2 cellular contexts compared by ENCODE assay signal in genomic region chr2:237704476-237705224, GRCh38.
TF ChIP-seq lines count a peak whose summit lies in the region.

No MANE protein-coding gene starts in this region.

TF ChIP-seq in IMR-90, 13 proteins besides CTCF, POLR2A, EP300 and RAD21 (continued from another document):
- TF ChIP-seq MXI1 (IDR thresholded peaks at IDR 0.05; ENCODE audit: borderline replicate concordance, low read depth, low read length) (no peak), BHLHE40 (IDR thresholded peaks at IDR 0.05; ENCODE audit: low read depth, low read length) (0 out of 2 replicates have a peak, but pooled peaks have one; percentile 14), MAFK (IDR thresholded peaks at IDR 0.05; ENCODE audit: low read depth, low read length) (peak; percentile 34), CEBPB (IDR thresholded peaks at IDR 0.05; ENCODE audit: low read depth, low read length) (peak; percentile 55; the same call in 1 of the 2 replicates), RFX5 (IDR thresholded peaks at IDR 0.05; ENCODE audit: low read depth, low read length) (no peak), ELK1 (IDR thresholded peaks at IDR 0.05; ENCODE audit: borderline replicate concordance, low read depth, low read length) (no peak), FOS (IDR thresholded peaks at IDR 0.05; ENCODE audit: low read depth, low read length) (peak; percentile 62), USF2 (IDR thresholded peaks at IDR 0.05; ENCODE audit: low read depth, low read length) (peak; percentile 18; the same call in 1 of the 2 replicates)

TF ChIP-seq in GM12878, 131 proteins besides CTCF, POLR2A, EP300 and RAD21 (continued from another document):
- TF ChIP-seq SKIL (IDR thresholded peaks at IDR 0.05; ENCODE audit: low read depth, poor library complexity, severe bottlenecking) (no peak), ZNF217 (IDR thresholded peaks at IDR 0.05) (no peak), ZBTB33 (IDR thresholded peaks at IDR 0.05) (no peak), NKRF (conservative IDR thresholded peaks at IDR 0.05) (no peak), JUNB (IDR thresholded peaks at IDR 0.05) (0 out of 2 replicates have a peak, but pooled peaks have one; percentile 19), IRF3 (IDR thresholded peaks at IDR 0.05) (no peak), EED (IDR thresholded peaks at IDR 0.05; ENCODE audit: low read depth) (0 out of 2 replicates have a peak, but pooled peaks have one; percentile 16)
